Comparison of ENCODE assay signal across 8 cellular contexts in the genomic region with DNA sequence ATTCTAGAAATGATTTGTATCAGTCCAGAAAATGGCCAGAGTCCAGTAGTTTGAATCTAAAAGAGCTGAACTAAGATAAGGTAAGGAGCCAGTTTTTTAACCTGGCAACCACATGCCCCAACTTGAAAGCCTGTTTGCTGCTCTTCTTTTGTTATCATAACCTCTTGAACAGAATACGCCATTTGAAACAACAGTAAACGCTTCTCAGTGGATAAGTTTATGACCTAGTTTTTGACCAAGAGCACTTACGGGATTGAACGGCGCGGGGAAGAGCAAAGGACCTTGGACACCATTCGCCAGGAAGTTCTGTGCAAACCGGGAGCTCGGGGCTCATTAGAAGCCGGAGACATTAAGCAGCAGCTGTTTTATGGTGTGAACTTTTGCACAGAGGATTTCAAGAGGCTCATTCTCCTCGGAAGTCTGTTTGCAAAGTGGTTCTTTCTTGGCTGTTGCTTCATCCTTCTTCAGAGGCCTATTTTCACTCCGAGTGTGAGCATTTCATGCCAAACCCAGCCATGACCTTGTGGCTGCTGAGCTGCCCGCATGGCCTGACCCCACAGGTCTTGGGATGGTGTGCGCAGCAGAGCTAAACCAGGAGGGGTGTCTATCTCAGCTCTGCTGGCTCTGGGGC.
DNase-seq lines count a peak whose midpoint lies in the region; ATAC-seq and TF ChIP-seq lines count a peak whose summit lies in the region.

No MANE protein-coding gene starts in this region.

- ATAC-seq in DND-41 (ENCODE audit: insufficient read depth, low read depth) (no peak), HG02970 (IDR thresholded peaks at IDR 0.05; ENCODE audit: low FRiP score, unreplicated experiment) (no peak)

- peak in 1 of 4 donors; percentile 46 for TF ChIP-seq EP300 in sigmoid colon (IDR thresholded peaks at IDR 0.05)

- intact Hi-C loops in sigmoid colon (cut with DNase I), result loop anchor here (2.0 to 5.0 kb wide), 2 partner anchors 144 to 211 kb away; no protein-coding TSS in a partner anchor

- no peak overlapping the region for H3K27ac Mint-ChIP-seq in activated naive CD4-positive, alpha-beta T cell treated with anti-CD3 and anti-CD28 coated beads, Interleukin-2, amount 10 ng/mL, durations not matched to agents 7 days and 5 days

- no peak overlapping the region for H3K4me2 ChIP-seq in DND-41 (ENCODE audit: insufficient read depth, low read length)

- no peak for TF ChIP-seq POLR2A in Peyer's patch (IDR thresholded peaks at IDR 0.05)
- TF ChIP-seq POLR2A in sigmoid colon (IDR thresholded peaks at IDR 0.05), result no peak

- peaks cover 7% of the 10 kb centered on the region for H3K79me2 ChIP-seq in DND-41 (ENCODE audit: insufficient read depth, low read length)

- no peak overlapping the region for H3K9ac ChIP-seq in DND-41 (ENCODE audit: low read depth, low read length)

- no peaks in the 10 kb centered on the region for H4K20me1 ChIP-seq in DND-41 (ENCODE audit: insufficient read depth, low read length)

- no peak overlapping the region for H3K4me3 ChIP-seq in DND-41 (ENCODE audit: low read depth in 1 of 2, low read length in 2 of 2)
- H3K4me3 ChIP-seq in Peyer's patch, result peak overlapping the region in 1 of 4 donors; percentile 6
- no peak overlapping the region for H3K4me3 ChIP-seq in cardiac muscle cell
- H3K4me3 ChIP-seq in sigmoid colon, result peak overlapping the region in 2 of 4 donors; percentile 17 to 19

- H3K27ac ChIP-seq in DND-41 (ENCODE audit: low read length), result peak overlapping the region; percentile 77
- H3K27ac ChIP-seq in Peyer's patch, result peak overlapping the region; percentile 17 to 59 (median 39)
- H3K27ac ChIP-seq in cardiac muscle cell, result peak overlapping the region; percentile 49
- peak overlapping the region; percentile 38 to 82 (median 71) for H3K27ac ChIP-seq in sigmoid colon

- H3K27me3 ChIP-seq in DND-41 (ENCODE audit: insufficient read depth, low read length, poor library complexity) (no peaks in the 10 kb centered on the region), Peyer's patch (no peaks in the 10 kb centered on the region), cardiac muscle cell (no peaks in the 10 kb centered on the region), sigmoid colon (no peaks in the 10 kb centered on the region)

- H2AFZ ChIP-seq in DND-41 (ENCODE audit: low read depth, low read length), result no peak overlapping the region

- no peaks in the 10 kb centered on the region for H3K4me1 Mint-ChIP-seq in activated naive CD4-positive, alpha-beta T cell treated with anti-CD3 and anti-CD28 coated beads, Interleukin-2, amount 10 ng/mL, durations not matched to agents 7 days and 5 days

- CTCF ChIA-PET in activated naive CD4-positive, alpha-beta T cell treated with anti-CD3 and anti-CD28 coated beads, Interleukin-2, amount 10 ng/mL, durations not matched to agents 7 days and 5 days (lab: Charles Lee), result no interaction called here

- H3K4me3 Mint-ChIP-seq in activated naive CD4-positive, alpha-beta T cell treated with anti-CD3 and anti-CD28 coated beads, Interleukin-2, amount 10 ng/mL, durations not matched to agents 7 days and 5 days, result no peak overlapping the region

- no peaks in the 10 kb centered on the region for H3K36me3 Mint-ChIP-seq in activated naive CD4-positive, alpha-beta T cell treated with anti-CD3 and anti-CD28 coated beads, Interleukin-2, amount 10 ng/mL, durations not matched to agents 7 days and 5 days

- peaks cover 4% of the 10 kb centered on the region for H3K9me3 Mint-ChIP-seq in activated naive CD4-positive, alpha-beta T cell treated with anti-CD3 and anti-CD28 coated beads, Interleukin-2, amount 10 ng/mL, durations not matched to agents 7 days and 5 days

- H3K36me3 ChIP-seq in DND-41 (ENCODE audit: insufficient read depth, low read length), result peaks cover 10% of the 10 kb centered on the region
- H3K36me3 ChIP-seq in Peyer's patch, result no peaks in the 10 kb centered on the region
- H3K36me3 ChIP-seq in cardiac muscle cell, result no peaks in the 10 kb centered on the region
- H3K36me3 ChIP-seq in sigmoid colon, result no peaks in the 10 kb centered on the region

- TF ChIP-seq CTCF in DND-41 (IDR thresholded peaks at IDR 0.05; ENCODE audit: borderline replicate concordance, extremely low read depth, low read length, poor library complexity, severe bottlenecking), result no peak
- no peak for TF ChIP-seq CTCF in Peyer's patch (IDR thresholded peaks at IDR 0.05)
- no peak for TF ChIP-seq CTCF in cardiac muscle cell (IDR thresholded peaks at IDR 0.05; ENCODE audit: low read depth, low read length)
- no peak for TF ChIP-seq CTCF in sigmoid colon (IDR thresholded peaks at IDR 0.05)

- DNase-seq in DND-41, result no peak
- peak in 2 of 3 donors; percentile 58 to 62 for DNase-seq in Peyer's patch
- DNase-seq in cardiac muscle cell (ENCODE audit: low read depth in 1 of 2, low spot score in 1 of 2), result peak in 1 of 2 donors; percentile 79
- DNase-seq in sigmoid colon, result peak; percentile 78
- no peak for DNase-seq in hippocampal formation (lab: John Stamatoyannopoulos, UW)
- DNase-seq in activated naive CD4-positive, alpha-beta T cell treated with anti-CD3 and anti-CD28 coated beads, Interleukin-2, amount 10 ng/mL, durations not matched to agents 7 days and 5 days, result no peak
- DNase-seq in NCI-H146 treated with DMSO at 0.1 percent for 48 hours (lab: John Stamatoyannopoulos, UW; ENCODE audit: unreplicated experiment), result no peak

- peaks cover 35% of the 10 kb centered on the region for H3K4me1 ChIP-seq in DND-41 (ENCODE audit: insufficient read depth, low read length)
- H3K4me1 ChIP-seq in Peyer's patch, result peaks cover 0 to 26% (median 0%) of the 10 kb centered on the region in 4 donors
- H3K4me1 ChIP-seq in cardiac muscle cell (ENCODE audit: low read depth), result peaks cover 11% of the 10 kb centered on the region
- H3K4me1 ChIP-seq in sigmoid colon, result peaks cover 0 to 41% (median 22%) of the 10 kb centered on the region in 4 donors

- WGBS in sigmoid colon, 2 donors, result 15 to 50% methylated on average over 14 of the region's 14 CpGs

- no peaks in the 10 kb centered on the region for H3K9me3 ChIP-seq in DND-41 (ENCODE audit: insufficient read depth, low read length, severe bottlenecking)
- H3K9me3 ChIP-seq in Peyer's patch, result no peaks in the 10 kb centered on the region
- no peaks in the 10 kb centered on the region for H3K9me3 ChIP-seq in cardiac muscle cell (ENCODE audit: low read depth)
- no peaks in the 10 kb centered on the region for H3K9me3 ChIP-seq in sigmoid colon

- peaks cover 4% of the 10 kb centered on the region for H3K27me3 Mint-ChIP-seq in activated naive CD4-positive, alpha-beta T cell treated with anti-CD3 and anti-CD28 coated beads, Interleukin-2, amount 10 ng/mL, durations not matched to agents 7 days and 5 days

Comparison
In these comparisons a context has a peak if more than half of its experiments do, and no peak if none do; other contexts are left out.
1. DNase-seq: peak in Peyer's patch (2 of 3) and sigmoid colon (single experiment); none in DND-41 (single experiment), hippocampal formation (0 of 2), activated naive CD4-positive, alpha-beta T cell treated with anti-CD3 and anti-CD28 coated beads, Interleukin-2, amount 10 ng/mL, durations not matched to agents 7 days and 5 days (single experiment) and NCI-H146 treated with DMSO at 0.1 percent for 48 hours (single experiment).
2. Peak in every context shown above with its lines, with median percentiles within 50 percentile points of each other: H3K27ac ChIP-seq.